Comparison of ENCODE assay signal across 8 cellular contexts in the genomic region with DNA sequence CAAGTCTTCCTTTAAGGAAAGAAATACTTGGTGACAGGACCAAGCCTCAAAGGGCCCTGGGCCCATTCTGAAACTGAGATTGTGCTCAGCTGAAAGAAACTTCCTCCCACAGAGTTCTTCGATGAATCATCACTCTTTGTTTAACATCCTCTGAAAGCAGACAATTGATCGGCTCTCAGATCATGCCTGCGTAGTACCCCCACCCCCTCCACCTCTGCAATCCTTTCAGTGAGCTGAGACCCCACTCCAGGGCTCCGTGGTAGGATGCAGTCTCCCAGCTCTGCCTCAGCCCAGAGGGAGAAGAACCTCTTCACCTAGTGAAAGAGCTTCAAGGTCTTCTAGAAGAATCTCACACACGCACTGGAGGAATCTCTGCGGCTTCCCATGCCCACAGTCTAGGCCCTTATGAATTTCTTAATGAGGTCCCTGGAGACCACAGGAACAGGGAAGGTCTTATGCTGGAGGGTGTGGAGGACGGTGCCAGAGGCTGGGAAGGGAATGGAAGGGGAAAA.
DNase-seq lines count a peak whose midpoint lies in the region; ATAC-seq and TF ChIP-seq lines count a peak whose summit lies in the region.

No MANE protein-coding gene starts in this region.

- no peak for TF ChIP-seq EP300 in SK-N-SH (IDR thresholded peaks at IDR 0.05; ENCODE audit: borderline replicate concordance in 1 of 2, low read depth in 1 of 2, low read length in 1 of 2)

- H3K36me3 Mint-ChIP-seq in T-helper 1 cell treated with Interleukin-12 subunit alpha and Interleukin-12 subunit beta and Interleukin-4 antibody, amounts not matched to agents 30 μg/mL and 1 μg/mL, for 36 hours (ENCODE audit: low read depth), result peaks cover 21% of the 10 kb centered on the region

- no peaks in the 10 kb centered on the region for H3K36me3 ChIP-seq in ectodermal cell (ENCODE audit: control insufficient read depth, insufficient read depth, low read length)
- H3K36me3 ChIP-seq in SK-N-SH (replicated peaks in 1 of 2; ENCODE audit: control insufficient read depth in 1 of 2, insufficient read depth in 2 of 2, low read length in 1 of 2), result no peaks in the 10 kb centered on the region

- no peak for TF ChIP-seq RAD21 in SK-N-SH (IDR thresholded peaks at IDR 0.05; ENCODE audit: low read length)

- H3K4me1 ChIP-seq in ectodermal cell (ENCODE audit: control insufficient read depth, insufficient read depth, low read length) (peaks cover 43% of the 10 kb centered on the region), SK-N-SH (ENCODE audit: control insufficient read depth in 1 of 2, insufficient read depth in 2 of 2, low read depth in 1 of 2, low read length in 1 of 2) (peaks cover 0 to 3% of the 10 kb centered on the region in 2 experiments; a peak in 1 of 4 replicates)

- H3K4me1 Mint-ChIP-seq in T-helper 1 cell treated with Interleukin-12 subunit alpha and Interleukin-12 subunit beta and Interleukin-4 antibody, amounts not matched to agents 30 μg/mL and 1 μg/mL, for 36 hours (ENCODE audit: low read depth), result peaks cover 33% of the 10 kb centered on the region

- H3K27me3 ChIP-seq in ectodermal cell (ENCODE audit: control insufficient read depth, insufficient read depth, low read length, poor library complexity, severe bottlenecking), result no peaks in the 10 kb centered on the region
- H3K27me3 ChIP-seq in SK-N-SH (ENCODE audit: insufficient read depth), result peaks cover 15% of the 10 kb centered on the region

- peak overlapping the region; percentile 20 for H3K4me3 ChIP-seq in ectodermal cell (ENCODE audit: insufficient read depth, low read depth, low read length)
- H3K4me3 ChIP-seq in SK-N-SH (ENCODE audit: low read depth in 2 of 2, low read length in 1 of 2), result no peak overlapping the region
- H3K4me3 ChIP-seq in coronary artery, result no peak overlapping the region

- CTCF ChIA-PET in SK-N-SH (lab: Yijun Ruan, JAX), result interaction anchor here (0.6 to 1.9 kb wide), 3 partner anchors 26 to 374 kb away, joined by 3 to 10 read pairs (median 4); no protein-coding TSS in a partner anchor

- H3K27me3 Mint-ChIP-seq in T-helper 1 cell treated with Interleukin-12 subunit alpha and Interleukin-12 subunit beta and Interleukin-4 antibody, amounts not matched to agents 30 μg/mL and 1 μg/mL, for 36 hours (ENCODE audit: low read depth), result peaks cover 61% of the 10 kb centered on the region

- H3K4me2 ChIP-seq in SK-N-SH, result no peak overlapping the region

- H3K9me3 ChIP-seq in ectodermal cell (ENCODE audit: control insufficient read depth, low read length) (no peaks in the 10 kb centered on the region), SK-N-SH (no peaks in the 10 kb centered on the region)

- TF ChIP-seq CTCF in SK-N-SH (IDR thresholded peaks at IDR 0.05), result no peak
- no peak for TF ChIP-seq CTCF in coronary artery (IDR thresholded peaks at IDR 0.05)

- H3K27ac Mint-ChIP-seq in T-helper 1 cell treated with Interleukin-12 subunit alpha and Interleukin-12 subunit beta and Interleukin-4 antibody, amounts not matched to agents 30 μg/mL and 1 μg/mL, for 36 hours, result peak overlapping the region; percentile 32

- no peak overlapping the region for H3K9ac ChIP-seq in SK-N-SH

- DNase-seq in stimulated activated CD4-positive, alpha-beta T cell treated with anti-CD3 and anti-CD28 coated beads, Interleukin-4, amount 100 ng/mL, for 48 hours (ENCODE audit: low read depth in 2 of 2), result peak; percentile 12 to 37
- DNase-seq in SK-N-SH, result no peak
- DNase-seq in cerebellar cortex (ENCODE audit: low spot score), result no peak
- DNase-seq in coronary artery (ENCODE audit: low spot score), result no peak

- peak overlapping the region; percentile 93 for H3K27ac ChIP-seq in ectodermal cell (ENCODE audit: insufficient read depth, low read depth, low read length, poor library complexity, severe bottlenecking)
- H3K27ac ChIP-seq in SK-N-SH (ENCODE audit: low read depth in 2 of 2, low read length in 1 of 2), result no peak overlapping the region
- H3K27ac ChIP-seq in coronary artery, result no peak overlapping the region

- H3F3A ChIP-seq in SK-N-SH (replicated peaks; ENCODE audit: insufficient read depth), result peaks cover 4% of the 10 kb centered on the region

- 13 to 19% methylated on average over 6 to 7 of the region's 7 CpGs for WGBS in ectodermal cell, 2 experiments
- WGBS in SK-N-SH (ENCODE audit: low lambda C conversion rate), result 67% methylated on average over 7 of the region's 7 CpGs

- H4K20me1 ChIP-seq in SK-N-SH (ENCODE audit: insufficient read depth), result no peaks in the 10 kb centered on the region

- H3K9me2 ChIP-seq in SK-N-SH, result no peaks in the 10 kb centered on the region

- peak overlapping the region; percentile 37 for H3K4me3 Mint-ChIP-seq in T-helper 1 cell treated with Interleukin-12 subunit alpha and Interleukin-12 subunit beta and Interleukin-4 antibody, amounts not matched to agents 30 μg/mL and 1 μg/mL, for 36 hours

- no peak overlapping the region for H2AFZ ChIP-seq in SK-N-SH (ENCODE audit: low read depth)

- H3K9me3 Mint-ChIP-seq in T-helper 1 cell treated with Interleukin-12 subunit alpha and Interleukin-12 subunit beta and Interleukin-4 antibody, amounts not matched to agents 30 μg/mL and 1 μg/mL, for 36 hours, result no peaks in the 10 kb centered on the region

- POLR2A ChIA-PET in SK-N-SH (lab: Yijun Ruan, JAX), result no interaction called here

- ATAC-seq in GM18498 (IDR thresholded peaks at IDR 0.05; ENCODE audit: unreplicated experiment) (peak; percentile 54), HG02678 (IDR thresholded peaks at IDR 0.05; ENCODE audit: unreplicated experiment) (peak; percentile 48)

- H3K79me2 ChIP-seq in SK-N-SH (ENCODE audit: insufficient read depth), result no peaks in the 10 kb centered on the region

TF ChIP-seq in SK-N-SH, 30 proteins besides CTCF, POLR2A, EP300 and RAD21:
- TF ChIP-seq TEAD4 (IDR thresholded peaks at IDR 0.05; ENCODE audit: borderline replicate concordance, insufficient read depth) (no peak), ELF1 (IDR thresholded peaks at IDR 0.05) (no peak), YY1 (IDR thresholded peaks at IDR 0.05; ENCODE audit: low read depth) (no peak), MXI1 (IDR thresholded peaks at IDR 0.05; ENCODE audit: low read depth, low read length) (no peak)
- TF ChIP-seq, protein P1, sequence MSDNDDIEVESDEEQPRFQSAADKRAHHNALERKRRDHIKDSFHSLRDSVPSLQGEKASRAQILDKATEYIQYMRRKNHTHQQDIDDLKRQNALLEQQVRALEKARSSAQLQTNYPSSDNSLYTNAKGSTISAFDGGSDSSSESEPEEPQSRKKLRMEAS (IDR thresholded peaks at IDR 0.05; ENCODE audit: low read depth), result no peak
- TF ChIP-seq, protein P2, sequence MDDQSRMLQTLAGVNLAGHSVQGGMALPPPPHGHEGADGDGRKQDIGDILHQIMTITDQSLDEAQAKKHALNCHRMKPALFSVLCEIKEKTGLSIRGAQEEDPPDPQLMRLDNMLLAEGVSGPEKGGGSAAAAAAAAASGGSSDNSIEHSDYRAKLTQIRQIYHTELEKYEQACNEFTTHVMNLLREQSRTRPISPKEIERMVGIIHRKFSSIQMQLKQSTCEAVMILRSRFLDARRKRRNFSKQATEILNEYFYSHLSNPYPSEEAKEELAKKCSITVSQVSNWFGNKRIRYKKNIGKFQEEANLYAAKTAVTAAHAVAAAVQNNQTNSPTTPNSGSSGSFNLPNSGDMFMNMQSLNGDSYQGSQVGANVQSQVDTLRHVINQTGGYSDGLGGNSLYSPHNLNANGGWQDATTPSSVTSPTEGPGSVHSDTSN (IDR thresholded peaks at IDR 0.05), result no peak
TF ChIP-seq in SK-N-SH: peak in this region for 0.

Comparison
In these comparisons a context has a peak if more than half of its experiments do, and no peak if none do; other contexts are left out.
1. DNase-seq: peak in stimulated activated CD4-positive, alpha-beta T cell treated with anti-CD3 and anti-CD28 coated beads, Interleukin-4, amount 100 ng/mL, for 48 hours (2 of 2); none in SK-N-SH (single experiment), cerebellar cortex (single experiment) and coronary artery (single experiment).